ENCODE assay signal across 1 cellular context in genomic region chr22:43385770-43386641, GRCh38.
TF ChIP-seq lines count a peak whose summit lies in the region.

No MANE protein-coding gene starts in this region.

TF ChIP-seq in HepG2, 621 proteins besides CTCF, POLR2A, EP300 and RAD21 (continued from another document):
- TF ChIP-seq NFIB (CRISPR knock-in tag; IDR thresholded peaks at IDR 0.05; ENCODE audit: borderline replicate concordance) = no peak
- no peak for TF ChIP-seq MAX (IDR thresholded peaks at IDR 0.05)
- no peak for TF ChIP-seq ARNTL (CRISPR knock-in tag; IDR thresholded peaks at IDR 0.05)
- TF ChIP-seq ZKSCAN8 (CRISPR knock-in tag; IDR thresholded peaks at IDR 0.05; ENCODE audit: borderline replicate concordance) = no peak
- TF ChIP-seq ZNF274 (CRISPR knock-in tag; IDR thresholded peaks at IDR 0.05) = no peak; the same call in 1 of the 2 replicates
- TF ChIP-seq ZNF512 (CRISPR knock-in tag; IDR thresholded peaks at IDR 0.05) = peak; percentile 96; the same call in 1 of the 2 replicates
- no peak; the same call in 1 of the 2 replicates for TF ChIP-seq ZNF891 (CRISPR knock-in tag; IDR thresholded peaks at IDR 0.05)
- no peak for TF ChIP-seq ZNF737 (CRISPR knock-in tag; IDR thresholded peaks at IDR 0.05; ENCODE audit: borderline replicate concordance)
- no peak for TF ChIP-seq CEBPZ (IDR thresholded peaks at IDR 0.05; ENCODE audit: low read length)
- TF ChIP-seq GZF1 (CRISPR knock-in tag; IDR thresholded peaks at IDR 0.05) = no peak
- TF ChIP-seq RFXAP (CRISPR knock-in tag; IDR thresholded peaks at IDR 0.05; ENCODE audit: borderline replicate concordance) = no peak
- TF ChIP-seq SMARCC2 (IDR thresholded peaks at IDR 0.05) = no peak
- TF ChIP-seq MYC (CRISPR knock-in tag; IDR thresholded peaks at IDR 0.05; ENCODE audit: borderline replicate concordance) = peak; percentile 29; the same call in 1 of the 2 replicates
- peak; percentile 18; the same call in 1 of the 2 replicates for TF ChIP-seq NRL (CRISPR knock-in tag; IDR thresholded peaks at IDR 0.05; ENCODE audit: borderline replicate concordance)
- no peak for TF ChIP-seq TGIF2 (CRISPR knock-in tag; IDR thresholded peaks at IDR 0.05)
- no peak for TF ChIP-seq ZNF580 (CRISPR knock-in tag; IDR thresholded peaks at IDR 0.05; ENCODE audit: borderline replicate concordance, low read depth)
- no peak for TF ChIP-seq SOX6 (IDR thresholded peaks at IDR 0.05)
- 0 out of 2 replicates have a peak, but pooled peaks have one; percentile 17 for TF ChIP-seq SOX6 (CRISPR knock-in tag; IDR thresholded peaks at IDR 0.05)
- TF ChIP-seq NONO (IDR thresholded peaks at IDR 0.05) = no peak
- no peak for TF ChIP-seq NONO (CRISPR knock-in tag; conservative IDR thresholded peaks at IDR 0.05)
- TF ChIP-seq HNRNPK (IDR thresholded peaks at IDR 0.05; ENCODE audit: low read depth, low read length, poor library complexity, severe bottlenecking) = no peak
- peak; percentile 55 for TF ChIP-seq ZNF331 (CRISPR knock-in tag; IDR thresholded peaks at IDR 0.05)
- no peak for TF ChIP-seq ZNF3 (CRISPR knock-in tag; IDR thresholded peaks at IDR 0.05)
- TF ChIP-seq YEATS2 (CRISPR knock-in tag; IDR thresholded peaks at IDR 0.05; ENCODE audit: borderline replicate concordance) = no peak
- TF ChIP-seq KDM3A (CRISPR knock-in tag; IDR thresholded peaks at IDR 0.05; ENCODE audit: low read depth) = no peak
- no peak for TF ChIP-seq ZNF615 (CRISPR knock-in tag; IDR thresholded peaks at IDR 0.05; ENCODE audit: borderline replicate concordance)
- TF ChIP-seq ELF3 (CRISPR knock-in tag; IDR thresholded peaks at IDR 0.05) = 0 out of 2 replicates have a peak, but pooled peaks have one; percentile 24
- TF ChIP-seq ZNF768 (CRISPR knock-in tag; IDR thresholded peaks at IDR 0.05) = peak; percentile 31; the same call in 1 of the 2 replicates
- peak; percentile 30 for TF ChIP-seq YY1 (IDR thresholded peaks at IDR 0.05; ENCODE audit: insufficient read depth, insufficient replicate concordance, low read depth, low read length)
- TF ChIP-seq ZNF879 (CRISPR knock-in tag; IDR thresholded peaks at IDR 0.05) = no peak
- no peak for TF ChIP-seq ZNF598 (CRISPR knock-in tag; IDR thresholded peaks at IDR 0.05; ENCODE audit: borderline replicate concordance)
- no peak for TF ChIP-seq POLR2AphosphoS2 (IDR thresholded peaks at IDR 0.05; ENCODE audit: low read depth, low read length)
- TF ChIP-seq SOX13 (IDR thresholded peaks at IDR 0.05) = no peak
- 0 out of 4 replicates have a peak, but pooled peaks of 1 of the 2 experiments have one; percentile 16 for TF ChIP-seq SOX13 (CRISPR knock-in tag; conservative IDR thresholded peaks at IDR 0.05 in 1 of 2, IDR thresholded peaks at IDR 0.05 in 1 of 2)
- TF ChIP-seq RXRB (CRISPR knock-in tag; IDR thresholded peaks at IDR 0.05; ENCODE audit: borderline replicate concordance) = no peak
- TF ChIP-seq ZNF253 (CRISPR knock-in tag; IDR thresholded peaks at IDR 0.05; ENCODE audit: borderline replicate concordance) = no peak
- no peak for TF ChIP-seq HINFP (CRISPR knock-in tag; IDR thresholded peaks at IDR 0.05; ENCODE audit: low read depth)
- TF ChIP-seq RNF219 (CRISPR knock-in tag; IDR thresholded peaks at IDR 0.05) = no peak
- no peak for TF ChIP-seq ZBTB1 (CRISPR knock-in tag; IDR thresholded peaks at IDR 0.05; ENCODE audit: borderline replicate concordance)
- no peak for TF ChIP-seq HOXD1 (CRISPR knock-in tag; IDR thresholded peaks at IDR 0.05)
- no peak for TF ChIP-seq CENPT (CRISPR knock-in tag; IDR thresholded peaks at IDR 0.05; ENCODE audit: low read depth)
- no peak for TF ChIP-seq SP5 (CRISPR knock-in tag; IDR thresholded peaks at IDR 0.05; ENCODE audit: borderline replicate concordance, low read depth)
- no peak for TF ChIP-seq EEA1 (CRISPR knock-in tag; IDR thresholded peaks at IDR 0.05; ENCODE audit: borderline replicate concordance)
- no peak for TF ChIP-seq KDM6A (CRISPR knock-in tag; IDR thresholded peaks at IDR 0.05; ENCODE audit: low read depth)
- TF ChIP-seq ZNF484 (CRISPR knock-in tag; IDR thresholded peaks at IDR 0.05; ENCODE audit: borderline replicate concordance, low read depth) = no peak
- no peak for TF ChIP-seq ZSCAN29 (CRISPR knock-in tag; conservative IDR thresholded peaks at IDR 0.05)
- TF ChIP-seq ZNF572 (CRISPR knock-in tag; IDR thresholded peaks at IDR 0.05) = no peak
- no peak for TF ChIP-seq CENPBD1 (CRISPR knock-in tag; IDR thresholded peaks at IDR 0.05; ENCODE audit: borderline replicate concordance, low read depth)
- no peak for TF ChIP-seq SIN3A (IDR thresholded peaks at IDR 0.05; ENCODE audit: borderline replicate concordance, low read depth, low read length)
- TF ChIP-seq CREBL2 (CRISPR knock-in tag; IDR thresholded peaks at IDR 0.05; ENCODE audit: borderline replicate concordance) = no peak
- no peak for TF ChIP-seq PLSCR1 (CRISPR knock-in tag; IDR thresholded peaks at IDR 0.05; ENCODE audit: borderline replicate concordance)
- no peak for TF ChIP-seq SMYD3 (CRISPR knock-in tag; IDR thresholded peaks at IDR 0.05)
- TF ChIP-seq ZNF639 (CRISPR knock-in tag; conservative IDR thresholded peaks at IDR 0.05) = no peak
- no peak for TF ChIP-seq YEATS4 (CRISPR knock-in tag; IDR thresholded peaks at IDR 0.05; ENCODE audit: borderline replicate concordance)
- TF ChIP-seq CHCHD3 (CRISPR knock-in tag; IDR thresholded peaks at IDR 0.05) = no peak
- no peak for TF ChIP-seq NCOA2 (CRISPR knock-in tag; IDR thresholded peaks at IDR 0.05)
- TF ChIP-seq ZNF703 (CRISPR knock-in tag; IDR thresholded peaks at IDR 0.05; ENCODE audit: borderline replicate concordance) = no peak
